ENCODE assay signal across 9 cellular contexts in genomic region chr6:16635810-16636602, GRCh38.
DNase-seq lines count a peak whose midpoint lies in the region; ATAC-seq, FAIRE-seq and TF ChIP-seq lines count a peak whose summit lies in the region.
"Had no signal": no experiment of that assay in that cellular context is flagged by ENCODE, and none has a peak within 500 bp of the region (broad histone marks: within the 10 kb centered on the region; RNA-seq: fewer than 3 reads in every experiment).

No MANE protein-coding gene starts in this region.

- no peaks in the 10 kb centered on the region for H3K36me3 ChIP-seq in mucosa of descending colon (ENCODE audit: low read depth)
- no peaks in the 10 kb centered on the region for H3K36me3 ChIP-seq in colonic mucosa

- no peak overlapping the region for H3K4me3 ChIP-seq in mucosa of descending colon
- H3K4me3 ChIP-seq in colonic mucosa: no peak overlapping the region

- no peaks in the 10 kb centered on the region for H3K9me3 ChIP-seq in mucosa of descending colon
- H3K9me3 ChIP-seq in colonic mucosa: no peaks in the 10 kb centered on the region

- no peaks in the 10 kb centered on the region for H3K9me3 Mint-ChIP-seq in activated naive CD8-positive, alpha-beta T cell treated with anti-CD3 and anti-CD28 coated beads, Interleukin-2, amount 50 U/mL, for 24 hours
- H3K9me3 Mint-ChIP-seq in mesothelial cell of epicardium: peaks cover 3% of the 10 kb centered on the region
- H3K9me3 Mint-ChIP-seq: activated B cell treated with CpG ODN at 0.5 μM for 24 hours had no signal

- no peaks in the 10 kb centered on the region for H3K4me1 ChIP-seq in mucosa of descending colon (ENCODE audit: low read depth)
- H3K4me1 ChIP-seq in colonic mucosa: no peaks in the 10 kb centered on the region

- ATAC-seq in HG03432 (IDR thresholded peaks at IDR 0.05; ENCODE audit: unreplicated experiment) (peak; percentile 55), mucosa of descending colon (peak; percentile 46)
- ATAC-seq in activated naive CD8-positive, alpha-beta T cell treated with anti-CD3 and anti-CD28 coated beads, Interleukin-2, amount 50 U/mL, for 24 hours: peak; percentile 71

- TF ChIP-seq CTCF in mucosa of descending colon (IDR thresholded peaks at IDR 0.05) (no peak), colonic mucosa (IDR thresholded peaks at IDR 0.05) (no peak), mesothelial cell of epicardium (IDR thresholded peaks at IDR 0.05; ENCODE audit: unreplicated experiment) (no peak)

- FAIRE-seq in GM19239 (lab: Jason Lieb, UNC): peak; percentile 95

- no peaks in the 10 kb centered on the region for H3K27me3 ChIP-seq in colonic mucosa

- H3K4me3 Mint-ChIP-seq in activated naive CD8-positive, alpha-beta T cell treated with anti-CD3 and anti-CD28 coated beads, Interleukin-2, amount 50 U/mL, for 24 hours: no peak overlapping the region
- no peak overlapping the region for H3K4me3 Mint-ChIP-seq in mesothelial cell of epicardium
- H3K4me3 Mint-ChIP-seq: activated B cell treated with CpG ODN at 0.5 μM for 24 hours had no signal

- H3K9ac ChIP-seq in colonic mucosa (ENCODE audit: low read depth in 2 of 2, low read length in 2 of 2): no peak overlapping the region

- H3K27ac ChIP-seq in colonic mucosa: no peak overlapping the region

- no peaks in the 10 kb centered on the region for H3K27me3 Mint-ChIP-seq in activated naive CD8-positive, alpha-beta T cell treated with anti-CD3 and anti-CD28 coated beads, Interleukin-2, amount 50 U/mL, for 24 hours
- no peaks in the 10 kb centered on the region for H3K27me3 Mint-ChIP-seq in mesothelial cell of epicardium (ENCODE audit: low read depth)
- H3K27me3 Mint-ChIP-seq: activated B cell treated with CpG ODN at 0.5 μM for 24 hours had no signal

- peak overlapping the region; percentile 29 for H3K27ac Mint-ChIP-seq in activated naive CD8-positive, alpha-beta T cell treated with anti-CD3 and anti-CD28 coated beads, Interleukin-2, amount 50 U/mL, for 24 hours
- no peak overlapping the region for H3K27ac Mint-ChIP-seq in mesothelial cell of epicardium
- H3K27ac Mint-ChIP-seq: activated B cell treated with CpG ODN at 0.5 μM for 24 hours had no signal

- H3K36me3 Mint-ChIP-seq in activated naive CD8-positive, alpha-beta T cell treated with anti-CD3 and anti-CD28 coated beads, Interleukin-2, amount 50 U/mL, for 24 hours (ENCODE audit: low read depth): peaks cover 28% of the 10 kb centered on the region
- peaks cover 19% of the 10 kb centered on the region for H3K36me3 Mint-ChIP-seq in mesothelial cell of epicardium

- DNase-seq in GM19239 (ENCODE audit: insufficient read length, low spot score): no peak
- DNase-seq in activated naive CD8-positive, alpha-beta T cell treated with anti-CD3 and anti-CD28 coated beads, Interleukin-2, amount 50 U/mL, for 24 hours: peak; percentile 15
- peak in 1 of 3 donors; percentile 25 for DNase-seq in mucosa of descending colon
- no peak for DNase-seq in NCI-H128 (lab: John Stamatoyannopoulos, UW; ENCODE audit: unreplicated experiment)
- DNase-seq in colonic mucosa: no peak
- no peak for DNase-seq in stimulated activated naive CD4-positive, alpha-beta T cell treated with Interleukin-2 at 50 U/mL for 16 hours (lab: John Stamatoyannopoulos, UW)
- DNase-seq in mesothelial cell of epicardium (ENCODE audit: low spot score in 2 of 2, unreplicated experiment in 2 of 2): no peak
- DNase-seq: activated B cell treated with CpG ODN at 0.5 μM for 24 hours had no signal

- H3K4me1 Mint-ChIP-seq in activated naive CD8-positive, alpha-beta T cell treated with anti-CD3 and anti-CD28 coated beads, Interleukin-2, amount 50 U/mL, for 24 hours: peaks cover 45% of the 10 kb centered on the region
- H3K4me1 Mint-ChIP-seq in mesothelial cell of epicardium: no peaks in the 10 kb centered on the region

- intact Hi-C loops in mucosa of descending colon (cut with DNase I, micrococcal nuclease) (no loop called here), colonic mucosa (cut with DNase I) (no loop called here)
